Comparison of ENCODE assay signal across 8 cellular contexts in the genomic region with DNA sequence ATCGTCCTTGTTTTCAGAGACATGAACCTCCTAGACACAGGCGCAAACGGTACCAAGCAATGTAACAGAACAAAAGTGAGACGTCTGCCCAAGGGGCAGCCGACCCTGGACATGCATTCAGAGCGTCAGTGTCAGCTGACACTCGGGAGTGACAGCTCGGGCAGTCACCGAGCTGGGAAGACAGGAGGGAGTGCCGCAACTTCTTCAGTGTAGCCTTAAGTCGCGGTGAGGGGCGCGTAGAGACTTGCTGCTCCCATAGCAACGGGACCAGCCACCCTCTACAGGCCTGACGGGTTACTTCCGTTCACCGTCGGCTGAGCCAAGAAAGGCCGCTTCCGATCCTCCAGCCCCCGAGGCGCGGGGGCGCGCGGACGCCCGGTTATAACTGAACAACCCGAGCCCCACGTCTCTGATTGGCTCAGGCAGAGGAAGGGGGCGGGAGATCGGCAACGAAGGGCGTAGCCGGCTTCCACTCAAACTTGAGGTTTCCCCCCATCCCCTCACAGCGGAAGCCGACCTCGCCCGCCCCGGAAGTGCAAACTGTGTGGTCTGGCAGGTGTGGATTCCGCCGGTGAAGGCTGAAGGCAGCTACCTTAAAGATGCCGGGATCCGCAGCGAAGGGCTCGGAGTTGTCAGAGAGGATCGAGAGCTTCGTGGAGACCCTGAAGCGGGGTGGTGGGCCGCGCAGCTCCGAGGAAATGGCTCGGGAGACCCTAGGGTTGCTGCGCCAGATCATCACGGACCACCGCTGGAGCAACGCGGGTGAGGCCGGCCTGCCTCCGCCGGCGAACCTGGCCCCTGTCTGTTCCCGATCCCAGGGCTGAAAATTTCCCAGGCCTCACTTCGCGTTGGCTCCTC. TPM values are rescaled to one million over a fixed set of nuclear protein-coding genes. Genes with fewer than 3 reads are reported as not detected.
DNase-seq lines count a peak whose midpoint lies in the region; TF ChIP-seq lines count a peak whose summit lies in the region.

Gene EIF2B2, plus strand, starts transcription at position 530 of the 858 bp plus-strand sequence. Its CDS starts 70 bp downstream, at position 600.

- no peaks in the 10 kb centered on the region for H3K4me1 ChIP-seq in ES-I3 (ENCODE audit: insufficient read depth, low read length)
- peaks cover 4% of the 10 kb centered on the region for H3K4me1 ChIP-seq in HAP-1
- 0 out of 2 replicates have a peak, but pooled peaks cover 5% of the 10 kb centered on the region for H3K4me1 ChIP-seq in MM.1S (ENCODE audit: low read length)
- H3K4me1 ChIP-seq in stomach = peaks cover 10 to 28% (median 22%) of the 10 kb centered on the region in 4 donors

- peak within 1 kb of the TSS; percentile 84 for H3K4me2 ChIP-seq in MM.1S (ENCODE audit: low read depth, low read length)
- H3K4me2 ChIP-seq in neural cell (ENCODE audit: low read length) = peak within 1 kb of the TSS; percentile 89

- H3F3A ChIP-seq in MM.1S (ENCODE audit: insufficient read depth, low read length) (no peaks in the 10 kb centered on the region), neural cell (ENCODE audit: insufficient read depth, low read length, poor library complexity, severe bottlenecking) (peaks cover 6% of the 10 kb centered on the region)

- peak within 1 kb of the TSS; percentile 85 for H3K9ac ChIP-seq in ES-I3 (ENCODE audit: low read depth, low read length)
- H3K9ac ChIP-seq in MM.1S (ENCODE audit: low read length) = peak within 1 kb of the TSS; percentile 72
- peak within 1 kb of the TSS; percentile 81 for H3K9ac ChIP-seq in neural cell (ENCODE audit: low read length)

- H3K9me2 ChIP-seq in MM.1S (replicated peaks; ENCODE audit: insufficient read depth, low read length) (no peaks in the 10 kb centered on the region), neural cell (ENCODE audit: insufficient read depth, low read length) (no peaks in the 10 kb centered on the region)

- peak within 1 kb of the TSS; percentile 49; the same call in 1 of the 2 replicates for H3K27ac ChIP-seq in MM.1S (ENCODE audit: low read length)
- peak within 1 kb of the TSS; percentile 83 for H3K27ac ChIP-seq in neural cell (ENCODE audit: low read length)
- H3K27ac ChIP-seq in stomach = peak within 1 kb of the TSS; percentile 75 to 87 (median 85)

- peak; percentile 92 to 98 for DNase-seq in HAP-1 (ENCODE audit: low spot score in 2 of 2)
- DNase-seq in MM.1S = peak; percentile 93
- DNase-seq in SIG-M5 (lab: John Stamatoyannopoulos, UW) = peak; percentile 81
- DNase-seq in activated gamma-delta T cell (lab: John Stamatoyannopoulos, UW) = peak; percentile 98
- peak; percentile 92 for DNase-seq in fibroblast of the conjunctiva (ENCODE audit: low read depth)
- peak; percentile 97 for DNase-seq in stomach

- TF ChIP-seq EP300 in neural cell (conservative IDR thresholded peaks at IDR 0.05; ENCODE audit: poor library complexity, severe bottlenecking) (peak; percentile 61), stomach (IDR thresholded peaks at IDR 0.05) (no peak)

- H4K20me1 ChIP-seq in MM.1S (ENCODE audit: insufficient read depth, low read length) = no peaks in the 10 kb centered on the region
- no peaks in the 10 kb centered on the region for H4K20me1 ChIP-seq in neural cell (ENCODE audit: insufficient read depth)

- in situ Hi-C loops in HAP-1 (cut with MboI; ENCODE audit: low sequenced_read_pairs) = no loop called here

- peaks cover 16% of the 10 kb centered on the region for H3K79me2 ChIP-seq in MM.1S (ENCODE audit: low read length)
- H3K79me2 ChIP-seq in neural cell (replicated peaks; ENCODE audit: insufficient read depth, low read length) = peaks cover 16% of the 10 kb centered on the region

- intact Hi-C loops in stomach (cut with DNase I; ENCODE audit: low total_unique reads) = no loop called here

- H3K36me3 ChIP-seq in ES-I3 (ENCODE audit: insufficient read depth, low read length) = peaks cover 18% of the 10 kb centered on the region
- peaks cover 30% of the 10 kb centered on the region for H3K36me3 ChIP-seq in HAP-1 (replicated peaks)
- no peaks in the 10 kb centered on the region for H3K36me3 ChIP-seq in MM.1S (replicated peaks; ENCODE audit: insufficient read depth, low read length)
- H3K36me3 ChIP-seq in neural cell (ENCODE audit: insufficient read depth, low read length) = no peaks in the 10 kb centered on the region
- peaks cover 20 to 31% (median 27%) of the 10 kb centered on the region in 4 donors for H3K36me3 ChIP-seq in stomach

- TF ChIP-seq CTCF in MM.1S (IDR thresholded peaks at IDR 0.05; ENCODE audit: low read length) = no peak
- peak; percentile 61 for TF ChIP-seq CTCF in neural cell (IDR thresholded peaks at IDR 0.05; ENCODE audit: poor library complexity, severe bottlenecking)
- TF ChIP-seq CTCF in stomach (IDR thresholded peaks at IDR 0.05) = peak in 1 of 7 experiments; percentile 30

- no peak for TF ChIP-seq POLR2A in stomach (IDR thresholded peaks at IDR 0.05)

- WGBS in stomach, 5 donors = 0 to 1% (median 1%) methylated on average over 49 to 66 of the region's 66 CpGs

- H3K9me3 ChIP-seq in ES-I3 (ENCODE audit: control insufficient read depth, insufficient read depth, low read length) (no peaks in the 10 kb centered on the region), HAP-1 (peaks cover 8% of the 10 kb centered on the region; the same call in 1 of the 2 replicates), MM.1S (replicated peaks; ENCODE audit: insufficient read depth, low read length) (no peaks in the 10 kb centered on the region), neural cell (ENCODE audit: low read length) (no peaks in the 10 kb centered on the region), stomach (no peaks in the 10 kb centered on the region)

- H3K4me3 ChIP-seq in HAP-1 = peak within 1 kb of the TSS; percentile 87
- peak within 1 kb of the TSS; percentile 91 for H3K4me3 ChIP-seq in MM.1S (ENCODE audit: low read length)
- H3K4me3 ChIP-seq in neural cell (ENCODE audit: low read length) = peak within 1 kb of the TSS; percentile 96
- peak within 1 kb of the TSS; percentile 87 to 97 (median 92) for H3K4me3 ChIP-seq in stomach

- peak within 1 kb of the TSS; percentile 91 for H2AFZ ChIP-seq in MM.1S (ENCODE audit: low read length)
- H2AFZ ChIP-seq in neural cell (ENCODE audit: low read depth, low read length) = peak within 1 kb of the TSS; percentile 93

- no peaks in the 10 kb centered on the region for H3K27me3 ChIP-seq in HAP-1 (ENCODE audit: low read depth)
- no peaks in the 10 kb centered on the region for H3K27me3 ChIP-seq in MM.1S (replicated peaks; ENCODE audit: insufficient read depth, low read length)
- no peaks in the 10 kb centered on the region for H3K27me3 ChIP-seq in neural cell (ENCODE audit: insufficient read depth, low read depth, low read length)
- no peaks in the 10 kb centered on the region for H3K27me3 ChIP-seq in stomach

- TF ChIP-seq RAD21 in neural cell (conservative IDR thresholded peaks at IDR 0.05) = peak; percentile 53

TF ChIP-seq in neural cell, 6 proteins besides CTCF, POLR2A, EP300 and RAD21:
- TF ChIP-seq SMC3 (conservative IDR thresholded peaks at IDR 0.05; ENCODE audit: poor library complexity) (peak; percentile 36), REST (IDR thresholded peaks at IDR 0.05; ENCODE audit: borderline replicate concordance) (peak; percentile 34), TAF1 (IDR thresholded peaks at IDR 0.05; ENCODE audit: low read depth) (no peak), EZH2 (IDR thresholded peaks at IDR 0.05; ENCODE audit: borderline replicate concordance, insufficient read depth, low read length, poor library complexity, severe bottlenecking) (no peak), POLR2AphosphoS5 (IDR thresholded peaks at IDR 0.05) (peak; percentile 82), MXI1 (conservative IDR thresholded peaks at IDR 0.05; ENCODE audit: poor library complexity, severe bottlenecking) (peak; percentile 93)

RNA-seq across cellular contexts. Expression of gene EIF2B2, which starts in this region (rescaled TPM):
- polyA plus RNA-seq in neural cell (43.1 and 59.0 TPM in 2 replicates), stomach (10 to 100 TPM; 27.6 to 32.1 (median 29.1) TPM)
- 26.8 and 33.9 TPM in 2 replicates for polyA minus RNA-seq in neural cell
- 100 to 1,000 TPM in 1 of 5 donors, 10 to 100 TPM in 3, 1 to 10 TPM in 1; 5.8 to 182 (median 23.7) TPM for total RNA-seq in stomach

Comparison
In these comparisons a context has a peak if more than half of its experiments do, and no peak if none do; other contexts are left out.
1. Peak in every context shown above with its lines: DNase-seq, H3K4me3 ChIP-seq and H3K27ac ChIP-seq.